ENCODE assay signal across 1 cellular context in the genomic region with DNA sequence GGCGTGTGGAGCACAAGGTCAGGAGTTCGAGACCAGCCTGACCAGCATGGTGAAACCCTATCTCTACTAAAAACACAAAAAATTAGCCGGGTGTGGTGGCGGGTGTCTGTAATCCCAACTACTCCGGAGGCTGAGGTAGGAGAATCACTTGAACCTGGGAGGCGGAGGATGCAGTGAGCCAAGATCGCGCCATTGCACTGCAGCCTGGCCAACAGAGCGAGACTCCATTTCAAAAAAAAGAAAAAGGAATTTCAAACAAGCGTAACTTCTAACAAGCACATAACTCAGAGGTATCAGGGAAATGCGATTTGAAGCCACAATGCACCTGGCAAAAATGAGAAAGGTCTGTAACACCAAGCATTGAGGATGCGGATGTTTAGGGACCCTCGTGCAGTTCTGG.
A peak's percentile ranks its signal among the peaks of the same experiment; 100 is the strongest.
TF ChIP-seq lines count a peak whose summit lies in the region.

No MANE protein-coding gene starts in this region.

TF ChIP-seq in K562, 482 proteins besides CTCF, POLR2A, EP300 and RAD21 (continued from another document):
- TF ChIP-seq ZNF217 (CRISPR knock-in tag; IDR thresholded peaks at IDR 0.05): peak; percentile 28; the same call in 1 of the 2 replicates
- TF ChIP-seq ZNF639 (CRISPR knock-in tag; conservative IDR thresholded peaks at IDR 0.05 in 1 of 2, IDR thresholded peaks at IDR 0.05 in 1 of 2): 0 out of 4 replicates have a peak, but pooled peaks of 1 of the 2 experiments have one; percentile 60
- TF ChIP-seq FOXK1 (CRISPR knock-in tag; IDR thresholded peaks at IDR 0.05; ENCODE audit: borderline replicate concordance): peak; percentile 91
- TF ChIP-seq ZBTB43 (CRISPR knock-in tag; IDR thresholded peaks at IDR 0.05): 0 out of 2 replicates have a peak, but pooled peaks have one; percentile 60
- peak; percentile 37 for TF ChIP-seq RBM25 (IDR thresholded peaks at IDR 0.05; ENCODE audit: low read depth, low read length, severe bottlenecking)
